Comparison of ENCODE assay signal across 7 cellular contexts in the genomic region with DNA sequence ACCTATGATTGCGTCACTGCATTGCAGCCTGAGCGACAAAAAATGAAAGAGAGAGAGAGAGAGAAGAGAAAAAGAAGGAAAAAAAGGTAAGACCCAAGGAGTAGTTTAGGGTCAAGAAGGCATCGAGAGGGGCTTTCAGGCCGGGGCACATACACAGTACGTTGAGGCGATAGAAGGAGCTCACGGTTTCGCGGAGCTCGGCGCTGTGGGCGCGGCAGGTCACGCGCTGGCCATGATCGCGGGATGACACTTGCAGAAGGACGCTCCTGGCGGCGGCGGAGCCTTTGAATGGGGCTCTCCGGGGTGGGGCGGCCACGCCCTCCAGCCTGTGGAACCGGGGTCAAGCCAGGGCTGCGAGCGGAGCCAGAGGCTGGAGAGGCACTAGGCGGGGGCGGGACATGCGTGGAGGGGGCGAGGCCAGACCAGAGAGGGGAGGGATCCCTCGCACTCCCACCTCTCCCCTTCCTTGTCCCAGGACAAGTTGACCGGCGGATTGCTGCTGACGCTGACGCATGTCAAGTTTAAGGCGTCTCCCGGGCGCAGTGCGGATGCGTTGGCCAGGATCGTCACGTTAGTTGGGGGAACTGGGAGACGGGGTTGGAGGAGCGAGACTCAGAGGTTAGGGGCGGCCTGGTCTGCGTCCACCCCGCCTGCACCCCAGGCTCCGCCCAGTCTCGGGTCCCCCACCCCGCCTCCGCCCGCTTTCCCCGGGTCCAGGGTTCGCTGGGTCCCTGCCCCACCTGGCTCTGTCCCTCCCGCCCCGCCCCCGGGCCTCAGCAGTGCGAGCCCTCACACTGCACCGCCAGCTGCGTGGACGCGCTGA. TPM values are rescaled to one million over a fixed set of nuclear protein-coding genes. Genes with fewer than 3 reads are reported as not detected.
DNase-seq lines count a peak whose midpoint lies in the region; ATAC-seq and TF ChIP-seq lines count a peak whose summit lies in the region.
"Had no signal": no experiment of that assay in that cellular context is flagged by ENCODE, and none has a peak within 500 bp of the region (broad histone marks: within the 10 kb centered on the region; RNA-seq: fewer than 3 reads in every experiment).

No MANE protein-coding gene starts in this region.

- TF ChIP-seq CTCF in osteocyte (IDR thresholded peaks at IDR 0.05): no peak

- H3K4me3 Mint-ChIP-seq in IgD-negative memory B cell: peak overlapping the region in 3 of 4 donors; percentile 55 to 95 (median 63)
- peak overlapping the region; percentile 44 for H3K4me3 Mint-ChIP-seq in osteocyte (ENCODE audit: unreplicated experiment)

- H3K36me3 Mint-ChIP-seq in IgD-negative memory B cell: no peaks in the 10 kb centered on the region
- no peaks in the 10 kb centered on the region for H3K36me3 Mint-ChIP-seq in osteocyte (ENCODE audit: unreplicated experiment)

- in situ Hi-C loops in T47D (cut with HindIII; ENCODE audit: low pct_unique_long_range_greater_than_20kb, low sequenced_read_pairs): no loop called here

- DNase-seq in T47D (ENCODE audit: low read depth in 1 of 2, low spot score in 1 of 2): peak; percentile 48 to 59
- DNase-seq in osteocyte (ENCODE audit: extremely low spot score, unreplicated experiment): no peak
- no peak for DNase-seq in DMS153 treated with DMSO at 0.1 percent for 48 hours (lab: John Stamatoyannopoulos, UW; ENCODE audit: unreplicated experiment)

- H3K27ac Mint-ChIP-seq in IgD-negative memory B cell (peak overlapping the region in 1 of 3 donors; percentile 76), osteocyte (ENCODE audit: unreplicated experiment) (no peak overlapping the region)

- H3K9me3 Mint-ChIP-seq in IgD-negative memory B cell (peaks cover 0 to 12% (median 8%) of the 10 kb centered on the region in 3 donors), osteocyte (ENCODE audit: unreplicated experiment) (no peaks in the 10 kb centered on the region)

- H3K27me3 Mint-ChIP-seq in IgD-negative memory B cell (peaks cover 48% of the 10 kb centered on the region), osteocyte (ENCODE audit: unreplicated experiment) (peaks cover 59% of the 10 kb centered on the region)

- H3K4me1 Mint-ChIP-seq in IgD-negative memory B cell (peaks cover 4 to 8% (median 6%) of the 10 kb centered on the region in 3 donors), osteocyte (ENCODE audit: unreplicated experiment) (peaks cover 15% of the 10 kb centered on the region)

- ATAC-seq in HG02642 (IDR thresholded peaks at IDR 0.05; ENCODE audit: poor library complexity, unreplicated experiment) (no peak), GM21526 (IDR thresholded peaks at IDR 0.05; ENCODE audit: low FRiP score, unreplicated experiment) (no peak)

RNA-seq across cellular contexts. Expression of a gene that starts 6.9 kb away (rescaled TPM):
- not detected for polyA plus RNA-seq in IgD-negative memory B cell
- total RNA-seq in osteocyte: not detected in 2 replicates

RNA-seq across cellular contexts. Expression of a gene that starts 11.3 kb away (rescaled TPM):
- polyA plus RNA-seq in IgD-negative memory B cell: not detected
- not detected in 2 replicates for total RNA-seq in osteocyte

RNA-seq across cellular contexts. Expression of a gene that starts 22.9 kb away (rescaled TPM):
- not detected for polyA plus RNA-seq in IgD-negative memory B cell
- 12.6 and 14.7 TPM in 2 replicates for total RNA-seq in osteocyte

RNA-seq across cellular contexts. Expression of a gene that starts 32.8 kb away (rescaled TPM):
- not detected for polyA plus RNA-seq in IgD-negative memory B cell
- total RNA-seq in osteocyte: not detected in 2 replicates
- total RNA-seq: frontal cortex had no signal

RNA-seq across cellular contexts. Expression of a gene that starts 54.9 kb away (rescaled TPM):
- 28.6 TPM for polyA plus RNA-seq in IgD-negative memory B cell
- total RNA-seq in osteocyte: 6.2 and 6.8 TPM in 2 replicates

Comparison
In these comparisons a context has a peak if more than half of its experiments do, and no peak if none do; other contexts are left out.
1. DNase-seq: peak in T47D (2 of 2); none in osteocyte (single experiment) and DMS153 treated with DMSO at 0.1 percent for 48 hours (single experiment).